8 cellular contexts compared by ENCODE assay signal in the genomic region with DNA sequence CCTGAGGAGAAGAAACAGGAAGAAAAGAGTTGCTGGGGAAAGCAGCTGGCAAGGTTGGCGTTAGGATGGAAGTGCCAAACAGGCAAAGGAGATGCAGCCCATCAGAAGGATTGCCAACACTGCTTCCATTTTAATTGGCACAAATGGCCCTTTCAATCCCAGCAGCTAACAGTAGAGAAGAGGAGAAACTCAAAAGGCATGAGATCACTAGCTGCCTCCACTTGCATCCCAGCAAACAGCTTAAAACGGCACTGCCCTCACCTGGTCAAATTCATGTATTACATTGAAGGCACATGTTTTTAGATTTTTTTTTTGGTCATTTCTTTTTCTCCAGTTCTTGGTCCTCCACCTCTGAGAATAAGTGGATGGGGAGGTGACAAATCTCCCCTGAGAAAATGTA. TPM values are rescaled to one million over a fixed set of nuclear protein-coding genes. Genes with fewer than 3 reads are reported as not detected.
DNase-seq lines count a peak whose midpoint lies in the region; ATAC-seq and TF ChIP-seq lines count a peak whose summit lies in the region.

No MANE protein-coding gene starts in this region.

- no CpG with 5 or more reads among the region's 2 CpGs for WGBS in IMR-90 (ENCODE audit: extremely low coverage in 2 of 2, insufficient read length in 1 of 2), 2 experiments
- WGBS in hepatocyte (ENCODE audit: low lambda C conversion rate, missing lambda C conversion rate), result 36% methylated on average over 2 of the region's 2 CpGs
- 27 to 50% (median 33%) methylated on average over 2 of the region's 2 CpGs for WGBS in spleen, 5 donors

- BruUV-seq in IMR-90 (replicated peaks; lab: Mats Ljungman, UMichigan), result no TSS peak

- no peak overlapping the region for H2AFZ ChIP-seq in IMR-90 (replicated peaks; ENCODE audit: low read length, poor library complexity)
- no peak overlapping the region for H2AFZ ChIP-seq in hepatocyte

- H3K4me1 ChIP-seq in IMR-90 (ENCODE audit: control insufficient read depth, insufficient read depth, low read length), result no peaks in the 10 kb centered on the region
- H3K4me1 ChIP-seq in ascending aorta, result no peaks in the 10 kb centered on the region
- H3K4me1 ChIP-seq in hepatocyte (ENCODE audit: insufficient read depth), result no peaks in the 10 kb centered on the region
- no peaks in the 10 kb centered on the region for H3K4me1 ChIP-seq in spleen

- TF ChIP-seq POLR2A in IMR-90 (IDR thresholded peaks at IDR 0.05; ENCODE audit: low read depth, low read length), result no peak
- TF ChIP-seq POLR2A in spleen (IDR thresholded peaks at IDR 0.05), result no peak

- H4K20me1 ChIP-seq in IMR-90 (ENCODE audit: insufficient read depth, low read length) (no peaks in the 10 kb centered on the region), hepatocyte (ENCODE audit: insufficient read depth, poor library complexity, severe bottlenecking) (no peaks in the 10 kb centered on the region)

- H3K79me2 ChIP-seq in hepatocyte, result no peaks in the 10 kb centered on the region

- peak; percentile 69 for TF ChIP-seq RAD21 in IMR-90 (IDR thresholded peaks at IDR 0.05; ENCODE audit: low read length)

- H3K14ac ChIP-seq in IMR-90 (replicated peaks; ENCODE audit: low read depth, low read length), result no peak overlapping the region

- no peaks in the 10 kb centered on the region for H3K9me2 ChIP-seq in hepatocyte (replicated peaks; ENCODE audit: insufficient read depth)

- H3K9me3 ChIP-seq in IMR-90 (ENCODE audit: control insufficient read depth, insufficient read depth, low read length), result no peaks in the 10 kb centered on the region
- no peaks in the 10 kb centered on the region for H3K9me3 ChIP-seq in ascending aorta
- no peaks in the 10 kb centered on the region for H3K9me3 ChIP-seq in hepatocyte (ENCODE audit: low read depth)
- H3K9me3 ChIP-seq in spleen, result no peaks in the 10 kb centered on the region

- no peak overlapping the region for H3K56ac ChIP-seq in IMR-90 (ENCODE audit: extremely low read depth, insufficient read depth, low read length)

- no peaks in the 10 kb centered on the region for H3K9me1 ChIP-seq in IMR-90 (ENCODE audit: insufficient read depth, low read length)

- in situ Hi-C loops in IMR-90 (cut with MboI; ENCODE audit: low sequenced_read_pairs), result loop anchor here (25.0 kb wide), 1 partner anchor 210 kb away; no protein-coding TSS in a partner anchor

- H3K36me3 ChIP-seq in IMR-90 (ENCODE audit: control insufficient read depth, insufficient read depth, low read length) (no peaks in the 10 kb centered on the region), ascending aorta (no peaks in the 10 kb centered on the region), hepatocyte (replicated peaks; ENCODE audit: insufficient read depth, low read depth) (no peaks in the 10 kb centered on the region), spleen (no peaks in the 10 kb centered on the region)

- no peak overlapping the region for H2BK120ac ChIP-seq in IMR-90 (ENCODE audit: low read depth, low read length)

- H4K5ac ChIP-seq in IMR-90 (ENCODE audit: low read depth, low read length), result no peak overlapping the region

- no peak overlapping the region for H3K9ac ChIP-seq in IMR-90 (ENCODE audit: low read depth, low read length)

- H3K4me2 ChIP-seq in IMR-90 (ENCODE audit: low read depth, low read length) (no peak overlapping the region), hepatocyte (no peak overlapping the region)

- H3K27ac ChIP-seq in IMR-90 (ENCODE audit: insufficient read depth, low read length), result no peak overlapping the region
- H3K27ac ChIP-seq in ascending aorta, result no peak overlapping the region
- H3K27ac ChIP-seq in hepatocyte, result no peak overlapping the region
- no peak overlapping the region for H3K27ac ChIP-seq in spleen

- H3K18ac ChIP-seq in IMR-90 (ENCODE audit: low read depth, low read length), result no peak overlapping the region

- intact Hi-C loops in IMR-90 (cut with micrococcal nuclease) (loop anchor here (5.0 kb wide), 1 partner anchor 120 kb away; the partner anchor contains the start of gene OGT), ascending aorta (cut with DNase I) (no loop called here), spleen (cut with DNase I; ENCODE audit: low total_unique reads) (no loop called here)

- H3K27me3 ChIP-seq in IMR-90 (ENCODE audit: control insufficient read depth, insufficient read depth, low read length) (peaks cover 5% of the 10 kb centered on the region), ascending aorta (no peaks in the 10 kb centered on the region), hepatocyte (no peaks in the 10 kb centered on the region), spleen (replicated peaks in 1 of 7) (no peaks in the 10 kb centered on the region)

- H2BK15ac ChIP-seq in IMR-90 (ENCODE audit: low read depth, low read length), result no peak overlapping the region

- ATAC-seq in IMR-90 (ENCODE audit: low read depth), result peak; percentile 91
- ATAC-seq in HG03565 (IDR thresholded peaks at IDR 0.05; ENCODE audit: unreplicated experiment), result no peak

- H3K23ac ChIP-seq in IMR-90 (ENCODE audit: low read depth, low read length), result no peak overlapping the region

- H2BK20ac ChIP-seq in IMR-90 (ENCODE audit: low read depth, low read length), result no peak overlapping the region

- CTCF ChIA-PET in IMR-90 (lab: Yijun Ruan, JAX), result interaction anchor here (0.5 to 0.6 kb wide), 2 partner anchors 172 to 691 kb away, joined by 3 to 6 read pairs; no protein-coding TSS in a partner anchor

- POLR2A ChIA-PET in IMR-90 (lab: Charles Lee; ENCODE audit: unreplicated experiment), result no interaction called here

- H4K91ac ChIP-seq in IMR-90 (ENCODE audit: insufficient read depth, low read depth, low read length), result no peak overlapping the region

- TF ChIP-seq CTCF in IMR-90 (conservative IDR thresholded peaks at IDR 0.05; ENCODE audit: low read depth, low read length) (peak; percentile 65), ascending aorta (IDR thresholded peaks at IDR 0.05) (peak; percentile 7 to 66 (median 38)), hepatocyte (IDR thresholded peaks at IDR 0.05; ENCODE audit: poor library complexity) (peak; percentile 57), spleen (IDR thresholded peaks at IDR 0.05 in 8 of 11, conservative IDR thresholded peaks at IDR 0.05 in 3 of 11) (peak in 10 of 11 experiments; percentile 18 to 67 (median 56))

- peak; percentile 57 for DNase-seq in EH (ENCODE audit: low read depth)
- DNase-seq in IMR-90, result peak; percentile 59
- DNase-seq in RPMI8226, result peak; percentile 64
- DNase-seq in ascending aorta (ENCODE audit: low spot score in 2 of 2), result peak in 1 of 2 donors; percentile 62
- peak; percentile 64 for DNase-seq in hepatocyte (ENCODE audit: low spot score)
- no peak for DNase-seq in spleen
- no peak for DNase-seq in GM19240 (ENCODE audit: insufficient read length, low spot score)

- dilution Hi-C loops in IMR-90 (cut with HindIII; ENCODE audit: low sequenced_read_pairs, unreplicated experiment), result no loop called here

- H3K4me3 ChIP-seq in IMR-90 (ENCODE audit: insufficient read depth, low read depth, low read length) (no peak overlapping the region), ascending aorta (no peak overlapping the region), hepatocyte (no peak overlapping the region), spleen (no peak overlapping the region)

- H3K4ac ChIP-seq in IMR-90 (ENCODE audit: low read depth, low read length), result no peak overlapping the region

- no peak overlapping the region for H2AK9ac ChIP-seq in IMR-90 (replicated peaks; ENCODE audit: low read depth, low read length, poor library complexity)

- H2AK5ac ChIP-seq in IMR-90 (ENCODE audit: low read depth, low read length), result no peak overlapping the region

- no peaks in the 10 kb centered on the region for H3K79me1 ChIP-seq in IMR-90 (ENCODE audit: low read depth in 1 of 2, low read length in 2 of 2)

- H4K8ac ChIP-seq in IMR-90 (ENCODE audit: low read depth in 2 of 2, low read length in 2 of 2), result no peak overlapping the region

- H2BK5ac ChIP-seq in IMR-90 (ENCODE audit: low read depth, low read length, poor library complexity, severe bottlenecking), result no peak overlapping the region

TF ChIP-seq in IMR-90, 13 proteins besides CTCF, POLR2A, EP300 and RAD21:
- peak; percentile 45 for TF ChIP-seq SMC3 (IDR thresholded peaks at IDR 0.05; ENCODE audit: low read depth, low read length)
- no peak for TF ChIP-seq MAZ (IDR thresholded peaks at IDR 0.05; ENCODE audit: borderline replicate concordance, low read depth, low read length)
- TF ChIP-seq MXI1 (IDR thresholded peaks at IDR 0.05; ENCODE audit: borderline replicate concordance, low read depth, low read length), result no peak
- no peak for TF ChIP-seq ELK1 (IDR thresholded peaks at IDR 0.05; ENCODE audit: borderline replicate concordance, low read depth, low read length)
- TF ChIP-seq FOS (IDR thresholded peaks at IDR 0.05; ENCODE audit: low read depth, low read length), result no peak
- no peak for TF ChIP-seq BHLHE40 (IDR thresholded peaks at IDR 0.05; ENCODE audit: low read depth, low read length)

RNA-seq across cellular contexts. Expression of gene CXCR3, which starts 34.1 kb away (rescaled TPM):
- total RNA-seq in IMR-90 (2012; rRNA removed) (not detected in 2 replicates), ascending aorta (not detected), hepatocyte (0.08 TPM in 1 of 2 replicates, not detected in the other), spleen (1 to 10 TPM; 5.6 to 9.4 (median 8.5) TPM)
- polyA plus RNA-seq in IMR-90 (2012; rRNA removed) (not detected in 2 replicates), hepatocyte (not detected in 2 replicates), spleen (10 to 100 TPM in 1 of 3 donors, 1 to 10 TPM in 2; 4.4 to 13.9 (median 6.4) TPM)
- polyA plus RNA-seq in IMR-90 (2012; cell fraction: cytosol; rRNA removed), result not detected in 2 replicates
- polyA plus RNA-seq in IMR-90 (2012; cell fraction: nucleus; rRNA removed; ENCODE audit: low replicate concordance), result 0.03 TPM in 1 of 2 replicates, not detected in the other

Comparison
In these comparisons a context has a peak if more than half of its experiments do, and no peak if none do; other contexts are left out.
1. DNase-seq: peak in EH (single experiment), IMR-90 (single experiment), RPMI8226 (single experiment) and hepatocyte (single experiment); none in spleen (single experiment) and GM19240 (single experiment).
2. Peak in every context shown above with its lines, with median percentiles within 50 percentile points of each other: CTCF ChIP-seq.